ENCODE assay signal across 1 cellular context in the genomic region with DNA sequence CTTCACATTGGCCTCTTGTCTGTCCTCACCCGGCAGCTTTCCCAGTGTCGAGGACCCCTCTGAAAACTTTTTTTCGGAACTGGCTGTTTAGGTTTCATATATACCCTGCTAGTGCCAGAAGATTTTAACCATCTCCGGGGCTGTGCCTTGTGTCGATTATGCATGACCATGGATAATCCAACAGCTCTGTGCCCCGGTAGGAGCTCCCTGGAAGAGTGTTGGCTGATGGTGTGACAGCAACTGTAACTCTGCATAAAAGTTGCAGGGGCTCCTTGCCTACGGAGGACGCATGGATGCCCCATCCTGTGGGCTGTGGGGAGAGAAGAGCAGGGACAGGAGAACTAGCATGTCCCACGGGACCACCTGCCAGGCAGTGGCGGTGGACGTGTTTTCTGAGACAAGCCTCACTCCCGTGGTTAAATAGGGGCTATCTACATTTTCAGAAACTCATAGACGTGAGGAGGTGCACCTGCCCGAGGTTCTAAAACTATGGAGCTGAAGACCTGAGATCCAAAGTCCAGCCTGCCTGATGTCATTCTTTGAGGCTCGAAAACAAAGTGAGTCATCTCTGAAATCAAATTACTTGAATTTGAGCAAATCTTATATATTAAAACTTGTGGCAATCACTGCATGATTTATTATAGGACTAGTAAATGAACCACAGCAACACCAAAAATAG.
TF ChIP-seq lines count a peak whose summit lies in the region.

No MANE protein-coding gene starts in this region.

TF ChIP-seq in WTC11, 78 proteins besides CTCF, POLR2A, EP300 and RAD21 (continued from another document):
- TF ChIP-seq, protein P1, sequence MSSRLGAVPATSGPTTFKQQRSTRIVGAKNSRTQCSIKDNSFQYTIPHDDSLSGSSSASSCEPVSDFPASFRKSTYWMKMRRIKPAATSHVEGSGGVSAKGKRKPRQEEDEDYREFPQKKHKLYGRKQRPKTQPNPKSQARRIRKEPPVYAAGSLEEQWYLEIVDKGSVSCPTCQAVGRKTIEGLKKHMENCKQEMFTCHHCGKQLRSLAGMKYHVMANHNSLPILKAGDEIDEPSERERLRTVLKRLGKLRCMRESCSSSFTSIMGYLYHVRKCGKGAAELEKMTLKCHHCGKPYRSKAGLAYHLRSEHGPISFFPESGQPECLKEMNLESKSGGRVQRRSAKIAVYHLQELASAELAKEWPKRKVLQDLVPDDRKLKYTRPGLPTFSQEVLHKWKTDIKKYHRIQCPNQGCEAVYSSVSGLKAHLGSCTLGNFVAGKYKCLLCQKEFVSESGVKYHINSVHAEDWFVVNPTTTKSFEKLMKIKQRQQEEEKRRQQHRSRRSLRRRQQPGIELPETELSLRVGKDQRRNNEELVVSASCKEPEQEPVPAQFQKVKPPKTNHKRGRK (CRISPR knock-in tag; IDR thresholded peaks at IDR 0.05; ENCODE audit: borderline replicate concordance): no peak
- TF ChIP-seq, protein P2, sequence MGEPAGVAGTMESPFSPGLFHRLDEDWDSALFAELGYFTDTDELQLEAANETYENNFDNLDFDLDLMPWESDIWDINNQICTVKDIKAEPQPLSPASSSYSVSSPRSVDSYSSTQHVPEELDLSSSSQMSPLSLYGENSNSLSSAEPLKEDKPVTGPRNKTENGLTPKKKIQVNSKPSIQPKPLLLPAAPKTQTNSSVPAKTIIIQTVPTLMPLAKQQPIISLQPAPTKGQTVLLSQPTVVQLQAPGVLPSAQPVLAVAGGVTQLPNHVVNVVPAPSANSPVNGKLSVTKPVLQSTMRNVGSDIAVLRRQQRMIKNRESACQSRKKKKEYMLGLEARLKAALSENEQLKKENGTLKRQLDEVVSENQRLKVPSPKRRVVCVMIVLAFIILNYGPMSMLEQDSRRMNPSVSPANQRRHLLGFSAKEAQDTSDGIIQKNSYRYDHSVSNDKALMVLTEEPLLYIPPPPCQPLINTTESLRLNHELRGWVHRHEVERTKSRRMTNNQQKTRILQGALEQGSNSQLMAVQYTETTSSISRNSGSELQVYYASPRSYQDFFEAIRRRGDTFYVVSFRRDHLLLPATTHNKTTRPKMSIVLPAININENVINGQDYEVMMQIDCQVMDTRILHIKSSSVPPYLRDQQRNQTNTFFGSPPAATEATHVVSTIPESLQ (CRISPR knock-in tag; IDR thresholded peaks at IDR 0.05): no peak
- TF ChIP-seq GTF2I (CRISPR knock-in tag; conservative IDR thresholded peaks at IDR 0.05): no peak
